Comparison of ENCODE assay signal across 1 cellular context in the genomic region with DNA sequence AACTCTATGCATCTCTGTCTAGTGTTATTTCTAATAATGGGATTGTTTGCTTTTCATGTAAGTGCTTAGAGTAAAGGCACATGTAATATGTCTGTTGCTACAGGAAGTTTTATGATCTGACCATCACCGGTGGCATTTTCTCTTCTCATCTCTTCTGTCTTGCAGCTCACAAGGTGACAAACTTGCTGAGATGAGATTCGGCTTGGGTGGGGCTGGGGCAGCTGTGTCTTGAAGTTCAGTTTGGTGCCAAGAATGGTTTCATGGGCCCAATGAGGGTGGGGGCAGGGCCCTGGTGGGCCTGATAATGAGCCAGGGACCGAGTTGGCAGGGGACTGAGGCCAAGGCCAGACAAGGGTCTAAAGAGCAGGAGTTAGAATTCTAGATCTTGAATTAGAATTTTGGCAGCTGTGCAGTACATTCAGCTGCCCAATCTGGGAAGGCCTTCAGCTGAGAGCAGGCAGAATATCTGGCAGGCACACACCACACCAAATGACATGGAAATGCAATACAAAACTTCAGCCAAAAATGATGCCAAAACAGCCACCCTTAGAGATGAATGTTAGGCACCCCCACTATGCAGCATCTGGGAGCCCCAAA.
TF ChIP-seq lines count a peak whose summit lies in the region.

No MANE protein-coding gene starts in this region.

TF ChIP-seq in H1, 55 proteins besides CTCF, POLR2A, EP300 and RAD21:
- TF ChIP-seq JUN (IDR thresholded peaks at IDR 0.05; ENCODE audit: low read depth, low read length) (no peak), BACH1 (IDR thresholded peaks at IDR 0.05; ENCODE audit: low read length) (no peak), RNF2 (IDR thresholded peaks at IDR 0.05; ENCODE audit: borderline replicate concordance, low read depth, low read length, missing control alignments, poor library complexity, severe bottlenecking) (no peak), GABPA (IDR thresholded peaks at IDR 0.05; ENCODE audit: borderline replicate concordance, insufficient read depth, low read length) (no peak), NANOG (IDR thresholded peaks at IDR 0.05; ENCODE audit: insufficient read depth, low read depth, low read length, poor library complexity, severe bottlenecking) (no peak), TAF1 (IDR thresholded peaks at IDR 0.05; ENCODE audit: low read depth, low read length) (no peak), PHF8 (conservative IDR thresholded peaks at IDR 0.05; ENCODE audit: low read depth, low read length) (no peak), BRCA1 (IDR thresholded peaks at IDR 0.05; ENCODE audit: low read depth, low read length) (no peak), KDM5A (IDR thresholded peaks at IDR 0.05; ENCODE audit: low read length) (no peak), EGR1 (IDR thresholded peaks at IDR 0.05; ENCODE audit: borderline replicate concordance, low read depth, low read length) (no peak), SIX5 (IDR thresholded peaks at IDR 0.05; ENCODE audit: low read depth, low read length) (no peak), RBBP5 (IDR thresholded peaks at IDR 0.05; ENCODE audit: borderline replicate concordance, low read depth, low read length) (no peak), CHD1 (IDR thresholded peaks at IDR 0.05; ENCODE audit: low read depth, low read length) (no peak), MAFK (IDR thresholded peaks at IDR 0.05; ENCODE audit: low read depth, low read length) (no peak), TAF7 (optimal IDR thresholded peaks at IDR 0.05; ENCODE audit: borderline replicate concordance, low read depth, low read length) (no peak), FOSL1 (IDR thresholded peaks at IDR 0.05; ENCODE audit: insufficient read depth, low read depth, low read length) (no peak)
